11 cellular contexts compared by ENCODE assay signal in the genomic region with DNA sequence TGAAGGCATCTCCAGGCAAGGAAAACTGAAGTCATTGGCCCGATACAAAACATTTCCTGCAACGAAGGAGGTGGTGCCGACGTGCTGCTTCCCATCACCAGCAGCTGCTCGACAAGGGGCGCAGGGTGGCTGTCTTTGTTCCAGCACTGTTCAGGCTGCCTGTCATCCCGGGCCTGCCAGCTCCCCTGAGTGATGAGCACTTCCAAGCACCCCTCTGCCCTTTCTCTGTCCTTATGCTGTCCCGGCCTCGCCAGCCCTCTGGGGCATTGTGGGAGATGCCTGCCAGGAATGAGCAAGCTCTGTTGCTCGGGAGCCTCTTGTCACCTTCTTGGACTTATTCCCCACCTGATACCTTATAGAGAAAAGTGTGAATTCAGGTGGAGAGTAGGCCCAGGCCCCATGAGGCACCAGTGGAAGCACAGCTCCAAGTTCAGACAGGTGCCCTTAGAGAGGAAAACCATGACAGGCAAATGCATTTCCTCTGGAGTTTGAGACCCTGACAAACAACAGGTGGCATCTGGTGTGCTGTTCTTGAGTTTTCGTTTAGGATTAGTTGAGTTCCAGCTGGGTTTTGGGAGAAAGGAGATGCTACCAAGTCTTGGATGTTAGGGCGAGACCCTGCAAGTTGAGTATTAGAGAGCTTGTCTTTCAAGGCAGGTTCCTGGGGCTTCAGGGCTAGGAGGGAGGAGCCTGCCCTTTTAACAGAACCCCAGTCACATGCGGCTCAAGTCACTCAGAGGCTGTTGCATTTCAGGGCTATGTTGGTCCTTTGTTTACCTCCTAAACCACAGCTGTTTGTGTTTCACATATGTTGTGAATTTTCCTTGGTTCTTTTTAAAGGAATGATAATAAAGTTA. TPM values are rescaled to one million over a fixed set of nuclear protein-coding genes. Genes with fewer than 3 reads are reported as not detected.
A peak's percentile ranks its signal among the peaks of the same experiment; 100 is the strongest.
DNase-seq lines count a peak whose midpoint lies in the region; ATAC-seq, FAIRE-seq and TF ChIP-seq lines count a peak whose summit lies in the region.
"Had no signal": no experiment of that assay in that cellular context is flagged by ENCODE, and none has a peak within 500 bp of the region (broad histone marks: within the 10 kb centered on the region; RNA-seq: fewer than 3 reads in every experiment).

No MANE protein-coding gene starts in this region.

- H3K27me3 ChIP-seq in CD4-positive, alpha-beta T cell (ENCODE audit: control insufficient read depth, insufficient read depth, low read length), result no peaks in the 10 kb centered on the region
- no peaks in the 10 kb centered on the region for H3K27me3 ChIP-seq in GM12878 (replicated peaks in 1 of 2; ENCODE audit: control insufficient read depth in 2 of 2, insufficient read depth in 2 of 2, low read length in 1 of 2)
- no peaks in the 10 kb centered on the region for H3K27me3 ChIP-seq in pancreas
- H3K27me3 ChIP-seq: Peyer's patch had no signal

- FAIRE-seq in GM12878 (lab: Jason Lieb, UNC) (peak; percentile 47), RCC 7860 (lab: Jason Lieb, UNC) (no peak), pancreas (lab: Jason Lieb, UNC) (no peak)

- no peak for ATAC-seq in CD4-positive, alpha-beta T cell (ENCODE audit: poor library complexity)
- ATAC-seq in GM12878 (no peak), pancreas (no peak)

- DNase-seq in CD4-positive, alpha-beta T cell, result no peak
- peak; percentile 33 for DNase-seq in M059J (ENCODE audit: low read depth)
- no peak for DNase-seq in GM12878 (ENCODE audit: low read depth, low spot score)
- no peak for DNase-seq in NCI-H2227 (lab: John Stamatoyannopoulos, UW; ENCODE audit: unreplicated experiment)
- no peak for DNase-seq in RCC 7860 (ENCODE audit: low spot score)
- DNase-seq in pancreas, result no peak
- no peak for DNase-seq in GM10248 (ENCODE audit: extremely low spot score)
- DNase-seq: NCI-H1436; Peyer's patch; stimulated activated CD4-positive, alpha-beta T cell treated with anti-CD3 and anti-CD28 coated beads, Interleukin-15, amount 100 ng/mL, for 24 hours had no signal

- no peak overlapping the region for H2AFZ ChIP-seq in GM12878 (ENCODE audit: control insufficient read depth, low read depth, low read length)

- CTCF ChIA-PET in CD4-positive, alpha-beta T cell (lab: Charles Lee), result interaction anchor here (1.2 to 7.4 kb wide), 12 partner anchors 7 to 196 kb away, joined by 3 to 204 read pairs (median 14); partner anchors contain the start of genes NPAS1 and SAE1
- CTCF ChIA-PET in GM12878 (lab: Yijun Ruan, JAX) (interaction anchor here (1.0 to 12.2 kb wide), 25 partner anchors 8 to 196 kb away, joined by 3 to 473 read pairs (median 8); partner anchors contain the start of genes CCDC9, DHX34, SAE1 and ZC3H4), GM10248 (lab: Yijun Ruan, JAX) (interaction anchor here (0.9 to 20.5 kb wide), 22 partner anchors 9 to 196 kb away, joined by 3 to 444 read pairs (median 16); partner anchors contain the start of gene CCDC9)

- no peak for TF ChIP-seq EP300 in GM12878 (IDR thresholded peaks at IDR 0.05; ENCODE audit: borderline replicate concordance in 1 of 2, control insufficient read depth in 1 of 2, low read depth in 2 of 2, low read length in 2 of 2)

- no peak for TF ChIP-seq POLR2A in GM12878 (IDR thresholded peaks at IDR 0.05; ENCODE audit: low read depth, low read length)

- RAD21 ChIA-PET in GM12878 (lab: Charles Lee; ENCODE audit: unreplicated experiment), result interaction anchor here (1.7 to 7.1 kb wide), 3 partner anchors 9 to 59 kb away, joined by 6 to 255 read pairs (median 17); no protein-coding TSS in a partner anchor

- H3K4me3 ChIP-seq in GM12878, result no peak overlapping the region
- no peak overlapping the region for H3K4me3 ChIP-seq in mesodermal cell (ENCODE audit: extremely low read depth, insufficient read depth, low read length, poor library complexity, severe bottlenecking)
- no peak overlapping the region for H3K4me3 ChIP-seq in pancreas
- H3K4me3 ChIP-seq: Peyer's patch had no signal

- in situ Hi-C loops in GM12878 (cut with MboI), result loop anchor here (5.0 kb wide), 1 partner anchor 38 kb away; no protein-coding TSS in a partner anchor

- SMC1A ChIA-PET in GM12878 (lab: Charles Lee; ENCODE audit: uncharacterized antibody, unreplicated experiment), result interaction anchor here (0.9 to 7.4 kb wide), 11 partner anchors 16 to 303 kb away, joined by 3 to 211 read pairs (median 19); partner anchors contain the start of gene SAE1

- peaks cover 17% of the 10 kb centered on the region for H3K4me1 Mint-ChIP-seq in CD4-positive, alpha-beta T cell (ENCODE audit: low read depth)

- no peak overlapping the region for H3K27ac Mint-ChIP-seq in CD4-positive, alpha-beta T cell

- no peaks in the 10 kb centered on the region for H3K9me3 ChIP-seq in CD4-positive, alpha-beta T cell (ENCODE audit: control insufficient read depth, low read length)
- H3K9me3 ChIP-seq in GM12878 (replicated peaks; ENCODE audit: control insufficient read depth, insufficient read depth, low read length), result no peaks in the 10 kb centered on the region
- H3K9me3 ChIP-seq in mesodermal cell (ENCODE audit: control insufficient read depth, low read length), result no peaks in the 10 kb centered on the region
- H3K9me3 ChIP-seq in pancreas, result no peaks in the 10 kb centered on the region
- H3K9me3 ChIP-seq: Peyer's patch had no signal

- H4K20me1 ChIP-seq in GM12878 (ENCODE audit: control insufficient read depth, insufficient read depth), result no peaks in the 10 kb centered on the region

- H3K79me2 ChIP-seq in GM12878 (ENCODE audit: control insufficient read depth, insufficient read depth, low read length), result no peaks in the 10 kb centered on the region

- H3K36me3 ChIP-seq in GM12878 (ENCODE audit: control insufficient read depth in 2 of 2, insufficient read depth in 2 of 2, low read length in 1 of 2) (peaks cover 24 to 30% of the 10 kb centered on the region in 2 experiments), mesodermal cell (ENCODE audit: control insufficient read depth, insufficient read depth, low read length) (peaks cover 76% of the 10 kb centered on the region), pancreas (peaks cover 4 to 6% (median 5%) of the 10 kb centered on the region in 3 donors)

- H3K4me1 ChIP-seq in GM12878 (ENCODE audit: control insufficient read depth, insufficient read depth, low read length) (0 out of 2 replicates have a peak, but pooled peaks cover 2% of the 10 kb centered on the region), mesodermal cell (ENCODE audit: control insufficient read depth, insufficient read depth, low read length, poor library complexity, severe bottlenecking) (peaks cover 7% of the 10 kb centered on the region), pancreas (no peaks in the 10 kb centered on the region)

- H3K4me2 ChIP-seq in GM12878 (ENCODE audit: control insufficient read depth, insufficient read depth), result no peak overlapping the region

- no peak overlapping the region for H3K9ac ChIP-seq in GM12878 (ENCODE audit: control insufficient read depth, insufficient read depth, low read length)

- peak overlapping the region; percentile 7 for H3K27ac ChIP-seq in CD4-positive, alpha-beta T cell (ENCODE audit: low read depth, low read length)
- H3K27ac ChIP-seq in GM12878 (ENCODE audit: control insufficient read depth, insufficient read depth) (no peak overlapping the region), mesodermal cell (ENCODE audit: low read depth, low read length, severe bottlenecking) (peak overlapping the region; percentile 64), pancreas (no peak overlapping the region)

- H3K36me3 Mint-ChIP-seq in CD4-positive, alpha-beta T cell (ENCODE audit: low read depth), result peaks cover 58% of the 10 kb centered on the region

- H3K4me3 Mint-ChIP-seq in CD4-positive, alpha-beta T cell, result no peak overlapping the region

- no peak for TF ChIP-seq RAD21 in GM12878 (IDR thresholded peaks at IDR 0.05; ENCODE audit: insufficient read depth, low read depth, low read length)

- POLR2A ChIA-PET in CD4-positive, alpha-beta T cell (lab: Charles Lee), result interaction anchor here (1.2 to 4.6 kb wide), 10 partner anchors 12 to 65 kb away, joined by 3 to 67 read pairs (median 12); partner anchors contain the start of genes CCDC9 and INAFM1
- POLR2A ChIA-PET in GM12878 (lab: Charles Lee) (interaction anchor here (0.5 to 4.3 kb wide), 7 partner anchors 8 to 81 kb away, joined by 3 to 66 read pairs (median 4); partner anchors contain the start of gene CCDC9), GM10248 (lab: Yijun Ruan, JAX) (interaction anchor here (0.6 to 6.2 kb wide), 3 partner anchors 17 to 35 kb away, joined by 3 to 61 read pairs (median 13); no protein-coding TSS in a partner anchor)

- no peaks in the 10 kb centered on the region for H3K9me3 Mint-ChIP-seq in CD4-positive, alpha-beta T cell

- intact Hi-C loops in CD4-positive, alpha-beta T cell (cut with DNase I, micrococcal nuclease), result loop anchor here (1.0 to 5.0 kb wide), 4 partner anchors 23 to 132 kb away; no protein-coding TSS in a partner anchor
- intact Hi-C loops in GM12878 (cut with micrococcal nuclease; ENCODE audit: unreplicated experiment) (loop anchor here (1.0 kb wide), 1 partner anchor 35 kb away; no protein-coding TSS in a partner anchor), pancreas (cut with DNase I) (loop anchor here in 2 of 3 donors (5.0 to 10.0 kb wide), 2 partner anchors 38 to 55 kb away; no protein-coding TSS in a partner anchor)

- TF ChIP-seq CTCF in CD4-positive, alpha-beta T cell (IDR thresholded peaks at IDR 0.05), result no peak
- TF ChIP-seq CTCF in GM12878 (IDR thresholded peaks at IDR 0.05 in 2 of 3, conservative IDR thresholded peaks at IDR 0.05 in 1 of 3; ENCODE audit: control insufficient read depth in 2 of 3, extremely low read depth in 1 of 3, insufficient read depth in 1 of 3, low read depth in 3 of 3, low read length in 3 of 3), result no peak
- no peak for TF ChIP-seq CTCF in pancreas (IDR thresholded peaks at IDR 0.05)
- no peak for TF ChIP-seq CTCF in GM10248 (IDR thresholded peaks at IDR 0.05; ENCODE audit: control extremely low read depth, extremely low read depth, low read depth, missing control alignments)

- no peaks in the 10 kb centered on the region for H3K27me3 Mint-ChIP-seq in CD4-positive, alpha-beta T cell

- WGBS in GM12878 (ENCODE audit: insufficient coverage, insufficient replicate concordance, low lambda C conversion rate, missing lambda C conversion rate), result 61% methylated on average over 13 of the region's 13 CpGs
- WGBS in mesodermal cell (ENCODE audit: insufficient coverage in 2 of 2), 2 experiments, result 81 to 92% methylated on average over 10 to 12 of the region's 13 CpGs
- WGBS in pancreas, 2 donors, result 83 to 88% methylated on average over 13 of the region's 13 CpGs

- TSS peak; percentile 77 for BruUV-seq in GM12878 (replicated peaks; lab: Mats Ljungman, UMichigan)

RNA-seq across cellular contexts. Expression of gene BBC3, which starts 21.4 kb away (rescaled TPM):
- total RNA-seq in CD4-positive, alpha-beta T cell, result 10 to 100 TPM; 39.8 to 42.1 TPM
- total RNA-seq in M059J (2014; rRNA removed; shearing (Covaris generic)), result 1.9 and 5.0 TPM in 2 replicates
- 12.0 and 13.5 TPM in 2 replicates for total RNA-seq in GM12878 (2013; cell fraction: nucleolus; rRNA removed)
- total RNA-seq in GM12878 (2014; rRNA removed), result 14.0 and 15.2 TPM in 2 replicates
- total RNA-seq in GM12878 (2014; rRNA removed; fragmentation: Illumina TruSeq; extraction: Trizol), result 6.2 and 6.5 TPM in 2 replicates
- 17.9 and 18.1 TPM in 2 replicates for total RNA-seq in GM12878 (2021)
- 2.0 TPM for polyA plus RNA-seq in GM12878 (2011; ENCODE audit: low read depth)
- polyA plus RNA-seq in GM12878 (2011; rRNA removed), result 5.2 and 7.6 TPM in 2 replicates
- polyA plus RNA-seq in GM12878 (2011; cell fraction: cytosol; rRNA removed), result 11.6 and 16.6 TPM in 2 replicates
- 17.5 and 18.4 TPM in 2 replicates for polyA plus RNA-seq in GM12878 (2011; cell fraction: nucleus; rRNA removed)
- polyA plus RNA-seq in GM12878 (2012), result 13.0 and 15.8 TPM in 2 replicates
- 0.24 and 2.2 TPM in 2 replicates for polyA plus RNA-seq in GM12878 (2014; fragmentation: Illumina TruSeq; extraction: Trizol)
- polyA plus RNA-seq in GM12878 (2014; fragmentation: Nextera tagmentation; extraction: Ambion mirVana), result under 1 TPM; 0.10 to 0.27 TPM
- 17.2 and 21.2 TPM in 2 replicates for polyA plus RNA-seq in GM12878 (2014; rRNA removed)
- 1 to 10 TPM; 7.5 to 7.8 TPM for polyA plus RNA-seq in GM12878 (2016; fragmentation: Nextera tagmentation; extraction: Ambion mirVana)
- polyA minus RNA-seq in GM12878 (2011; rRNA and poly(A)+ RNA removed), result 4.2 and 8.8 TPM in 2 replicates
- 7.2 and 9.5 TPM in 2 replicates for polyA minus RNA-seq in GM12878 (2011; cell fraction: cytosol; rRNA and poly(A)+ RNA removed)
- 5.4 and 8.3 TPM in 2 replicates for polyA minus RNA-seq in GM12878 (2011; cell fraction: nucleus; rRNA and poly(A)+ RNA removed)
- 35.3 TPM for polyA plus RNA-seq in mesodermal cell (2013, experiment 1 of 2)
- 24.8 TPM for polyA plus RNA-seq in mesodermal cell (2013, experiment 2 of 2)
- total RNA-seq in pancreas, result 10 to 100 TPM in 3 of 6 donors, 1 to 10 TPM in 3; 6.8 to 19.4 (median 9.2) TPM
- polyA plus RNA-seq in pancreas, result 10 to 100 TPM in 1 of 2 donors, 1 to 10 TPM in 1; 5.5 to 11.3 TPM

RNA-seq across cellular contexts. Expression of gene CCDC9, which starts 46.8 kb away (rescaled TPM):
- 10 to 100 TPM; 68.5 to 74.3 TPM for total RNA-seq in CD4-positive, alpha-beta T cell
- 2.1 and 6.0 TPM in 2 replicates for total RNA-seq in M059J (2014; rRNA removed; shearing (Covaris generic))
- 10.2 and 14.9 TPM in 2 replicates for total RNA-seq in GM12878 (2013; cell fraction: nucleolus; rRNA removed)
- total RNA-seq in GM12878 (2014; rRNA removed), result 6.4 and 7.1 TPM in 2 replicates
- total RNA-seq in GM12878 (2014; rRNA removed; fragmentation: Illumina TruSeq; extraction: Trizol), result 2.9 and 4.9 TPM in 2 replicates
- 16.7 and 17.5 TPM in 2 replicates for total RNA-seq in GM12878 (2021)
- 5.3 TPM for polyA plus RNA-seq in GM12878 (2011; ENCODE audit: low read depth)
- 3.3 and 3.9 TPM in 2 replicates for polyA plus RNA-seq in GM12878 (2011; rRNA removed)
- 4.2 and 4.4 TPM in 2 replicates for polyA plus RNA-seq in GM12878 (2011; cell fraction: cytosol; rRNA removed)
- polyA plus RNA-seq in GM12878 (2011; cell fraction: nucleus; rRNA removed), result 5.0 and 13.4 TPM in 2 replicates
- polyA plus RNA-seq in GM12878 (2012), result 13.9 and 24.3 TPM in 2 replicates
- 1.7 and 7.7 TPM in 2 replicates for polyA plus RNA-seq in GM12878 (2014; fragmentation: Illumina TruSeq; extraction: Trizol)
- under 1 TPM in 1 of 2 experiments, not detected in 1; 0.18 TPM for polyA plus RNA-seq in GM12878 (2014; fragmentation: Nextera tagmentation; extraction: Ambion mirVana)
- 10.1 and 13.2 TPM in 2 replicates for polyA plus RNA-seq in GM12878 (2014; rRNA removed)
- polyA plus RNA-seq in GM12878 (2016; fragmentation: Nextera tagmentation; extraction: Ambion mirVana), result 1 to 10 TPM; 6.9 to 9.1 TPM
- polyA minus RNA-seq in GM12878 (2011; rRNA and poly(A)+ RNA removed), result 3.0 and 4.8 TPM in 2 replicates
- polyA minus RNA-seq in GM12878 (2011; cell fraction: cytosol; rRNA and poly(A)+ RNA removed), result 1.2 and 1.6 TPM in 2 replicates
- 2.0 and 2.3 TPM in 2 replicates for polyA minus RNA-seq in GM12878 (2011; cell fraction: nucleus; rRNA and poly(A)+ RNA removed)
- polyA plus RNA-seq in mesodermal cell (2013, experiment 1 of 2), result 24.1 TPM
- polyA plus RNA-seq in mesodermal cell (2013, experiment 2 of 2), result 20.9 TPM
- total RNA-seq in pancreas, result 10 to 100 TPM; 24.6 to 67.3 (median 34.7) TPM
- polyA plus RNA-seq in pancreas, result 100 to 1,000 TPM in 1 of 2 donors, 10 to 100 TPM in 1; 38.3 to 102 TPM

Comparison
In these comparisons a context has a peak if more than half of its experiments do, and no peak if none do; other contexts are left out.
1. H3K27ac ChIP-seq: peak in CD4-positive, alpha-beta T cell (single experiment) and mesodermal cell (single experiment); none in GM12878 (single experiment) and pancreas (0 of 4).